Comparison of ENCODE assay signal across 22 cellular contexts in genomic region chr6:87901613-87902012, GRCh38.
"Had no signal": no experiment of that assay in that cellular context is flagged by ENCODE, and none has a peak within 500 bp of the region (broad histone marks: within the 10 kb centered on the region; RNA-seq: fewer than 3 reads in every experiment).

No MANE protein-coding gene starts in this region.

- H3K4me1 ChIP-seq: heart left ventricle, pancreas, prostate gland, suprapubic skin, thyroid gland, upper lobe of left lung, uterus had no signal

- H3K27me3 ChIP-seq: dorsolateral prefrontal cortex, neural progenitor cell, pancreas, right lobe of liver, spleen, suprapubic skin, thyroid gland, upper lobe of left lung, uterus had no signal

- H3K4me2 ChIP-seq: neural progenitor cell had no signal

- H3K27ac ChIP-seq: coronary artery, dorsolateral prefrontal cortex, heart left ventricle, neural progenitor cell, pancreas, prostate gland, right lobe of liver, suprapubic skin, thyroid gland, uterus had no signal

- H3K4me3 ChIP-seq: coronary artery, dorsolateral prefrontal cortex, heart left ventricle, neural progenitor cell, pancreas, prostate gland, right lobe of liver, spleen, suprapubic skin, thyroid gland, upper lobe of left lung, uterus had no signal

- H3K9me3 Mint-ChIP-seq: naive thymus-derived CD8-positive, alpha-beta T cell; neural progenitor cell had no signal

- H3K36me3 Mint-ChIP-seq: naive thymus-derived CD8-positive, alpha-beta T cell; neural progenitor cell had no signal

- H3K9me3 ChIP-seq: heart left ventricle, pancreas, prostate gland, right lobe of liver, spleen, suprapubic skin, thyroid gland, upper lobe of left lung, uterus had no signal

- H3K4me3 Mint-ChIP-seq: naive thymus-derived CD8-positive, alpha-beta T cell; neural progenitor cell had no signal

- H3K36me3 ChIP-seq: heart left ventricle, neural progenitor cell, pancreas, prostate gland, right lobe of liver, spleen, suprapubic skin, thyroid gland, upper lobe of left lung, uterus had no signal

- H3K27ac Mint-ChIP-seq: naive thymus-derived CD8-positive, alpha-beta T cell; neural progenitor cell had no signal

- DNase-seq: dorsolateral prefrontal cortex; effector CD8-positive, alpha-beta T cell; foreskin melanocyte; heart left ventricle; hippocampal formation; mesendoderm; naive thymus-derived CD8-positive, alpha-beta T cell; occipital lobe; pancreas; spleen; stimulated activated CD4-positive, alpha-beta T cell treated with anti-CD3 and anti-CD28 coated beads, Interleukin-15, amount 100 ng/mL, for 24 hours; stimulated activated CD4-positive, alpha-beta T cell treated with anti-CD3 and anti-CD28 coated beads, Interleukin-1b, Interleukin-23, amount 100 ng/mL, for 48 hours; stimulated activated CD4-positive, alpha-beta T cell treated with anti-CD3 and anti-CD28 coated beads, Interleukin-4, amount 100 ng/mL, for 24 hours; stimulated activated naive CD4-positive, alpha-beta T cell; thyroid gland; upper lobe of left lung; uterus had no signal

- ATAC-seq: naive thymus-derived CD8-positive, alpha-beta T cell; pancreas had no signal
